8 cellular contexts compared by ENCODE assay signal in the genomic region with DNA sequence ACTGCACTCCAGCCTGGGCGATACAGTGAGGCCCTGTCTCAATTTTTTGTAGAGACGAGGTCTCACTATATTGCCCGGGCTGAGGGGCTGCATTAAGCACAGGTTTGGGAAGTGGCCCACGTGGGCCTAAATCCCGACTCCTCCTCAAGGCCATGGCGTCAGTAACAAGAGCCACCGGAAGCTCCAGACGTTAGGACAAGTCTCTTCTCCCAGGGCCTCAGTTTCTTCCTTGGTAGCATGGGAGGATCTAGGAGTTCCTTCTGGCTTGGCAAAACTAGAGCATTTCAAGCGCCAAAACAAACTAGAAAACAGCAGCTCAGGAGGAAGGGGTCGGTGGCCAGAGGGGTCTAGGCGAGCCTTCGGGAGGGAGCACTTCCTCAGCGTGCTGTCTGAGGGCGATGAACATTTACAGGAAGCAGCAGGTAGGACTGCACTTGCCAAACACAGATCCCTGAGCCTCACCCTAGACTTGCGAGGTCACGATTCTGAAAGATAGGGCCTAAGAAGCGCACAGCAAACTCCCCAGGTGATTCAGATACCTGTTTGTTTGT. TPM values are rescaled to one million over a fixed set of nuclear protein-coding genes. Genes with fewer than 3 reads are reported as not detected.
A peak's percentile ranks its signal among the peaks of the same experiment; 100 is the strongest.
DNase-seq lines count a peak whose midpoint lies in the region; ATAC-seq and TF ChIP-seq lines count a peak whose summit lies in the region.

No MANE protein-coding gene starts in this region.

- peaks cover 83% of the 10 kb centered on the region for H3K36me3 Mint-ChIP-seq in CD4-positive, alpha-beta T cell (ENCODE audit: low read depth)

- H3K27ac ChIP-seq in CD4-positive, alpha-beta T cell (ENCODE audit: low read depth, low read length) = peak overlapping the region; percentile 89
- H3K27ac ChIP-seq in cingulate gyrus (ENCODE audit: low read depth, low read length) = peak overlapping the region; percentile 91
- peak overlapping the region; percentile 90 for H3K27ac ChIP-seq in muscle layer of colon (ENCODE audit: low read depth, low read length)

- H3K4me3 ChIP-seq in muscle layer of colon (ENCODE audit: low read depth in 1 of 2, low read length in 2 of 2) = peak overlapping the region; percentile 69 to 99

- H3K9ac ChIP-seq in muscle layer of colon (ENCODE audit: low read length) = peak overlapping the region; percentile 87

- H3K4me1 Mint-ChIP-seq in CD4-positive, alpha-beta T cell (ENCODE audit: low read depth) = peaks cover 58% of the 10 kb centered on the region

- peaks cover 70% of the 10 kb centered on the region for H3K36me3 ChIP-seq in muscle layer of colon (ENCODE audit: insufficient read depth, low read length)

- intact Hi-C loops in CD4-positive, alpha-beta T cell (cut with DNase I, micrococcal nuclease) = loop anchor here (1.0 to 5.0 kb wide), 5 partner anchors 25 to 250 kb away; a partner anchor contains a TSS

- POLR2A ChIA-PET in CD4-positive, alpha-beta T cell (lab: Charles Lee) = interaction anchor here (1.0 to 4.6 kb wide), 8 partner anchors 8 to 205 kb away, joined by 4 to 94 read pairs (median 7); a partner anchor contains a TSS

- no peaks in the 10 kb centered on the region for H3K27me3 Mint-ChIP-seq in CD4-positive, alpha-beta T cell

- H3K4me1 ChIP-seq in muscle layer of colon (ENCODE audit: insufficient read depth, low read length) = peaks cover 18% of the 10 kb centered on the region

- H3K9me3 Mint-ChIP-seq in CD4-positive, alpha-beta T cell = no peaks in the 10 kb centered on the region

- H3K4me3 Mint-ChIP-seq in CD4-positive, alpha-beta T cell = peak overlapping the region; percentile 99

- peak in 2 of 10 experiments; percentile 14 to 36 for DNase-seq in CD4-positive, alpha-beta T cell
- DNase-seq in NCI-H2227 treated with DMSO at 0.1 percent for 48 hours (lab: John Stamatoyannopoulos, UW) = peak; percentile 26
- no peak for DNase-seq in H4 (ENCODE audit: low spot score)

- H3K27me3 ChIP-seq in CD4-positive, alpha-beta T cell (ENCODE audit: control insufficient read depth, insufficient read depth, low read length) = no peaks in the 10 kb centered on the region
- no peaks in the 10 kb centered on the region for H3K27me3 ChIP-seq in muscle layer of colon (ENCODE audit: control insufficient read depth in 1 of 2, insufficient read depth in 2 of 2, low read length in 2 of 2)

- H3K27ac Mint-ChIP-seq in CD4-positive, alpha-beta T cell = peak overlapping the region; percentile 99

- peak; percentile 57 for ATAC-seq in CD4-positive, alpha-beta T cell (ENCODE audit: poor library complexity)
- peak; percentile 14 for ATAC-seq in GM21447 (IDR thresholded peaks at IDR 0.05; ENCODE audit: unreplicated experiment)
- ATAC-seq in GM18858 (IDR thresholded peaks at IDR 0.05; ENCODE audit: unreplicated experiment) = no peak
- no peak for ATAC-seq in HG03095 (IDR thresholded peaks at IDR 0.05; ENCODE audit: unreplicated experiment)

- CTCF ChIA-PET in CD4-positive, alpha-beta T cell (lab: Charles Lee) = interaction anchor here (0.8 to 4.4 kb wide), 18 partner anchors 8 to 1312 kb away, joined by 3 to 107 read pairs (median 8); a partner anchor contains a TSS

- no peaks in the 10 kb centered on the region for H3K9me3 ChIP-seq in CD4-positive, alpha-beta T cell (ENCODE audit: control insufficient read depth, low read length)
- no peaks in the 10 kb centered on the region for H3K9me3 ChIP-seq in muscle layer of colon (ENCODE audit: low read length)

- no peak for TF ChIP-seq CTCF in CD4-positive, alpha-beta T cell (IDR thresholded peaks at IDR 0.05)

RNA-seq across cellular contexts. Expression of a gene that starts 0.5 kb away (rescaled TPM):
- 10 to 100 TPM; 23.8 to 24.1 TPM for total RNA-seq in CD4-positive, alpha-beta T cell
- total RNA-seq in H4 (2014; rRNA removed; shearing (Covaris generic)) = 55.8 and 70.0 TPM in 2 replicates

RNA-seq across cellular contexts. Expression of a gene that starts 7.6 kb away (rescaled TPM):
- 1,000 to 10,000 TPM; 4,558 to 4,627 TPM for total RNA-seq in CD4-positive, alpha-beta T cell
- total RNA-seq in H4 (2014; rRNA removed; shearing (Covaris generic)) = 5,755 and 6,049 TPM in 2 replicates

RNA-seq across cellular contexts. Expression of a gene that starts 8.1 kb away (rescaled TPM):
- 1 to 10 TPM; 6.8 to 7.2 TPM for total RNA-seq in CD4-positive, alpha-beta T cell
- 23.7 and 30.9 TPM in 2 replicates for total RNA-seq in H4 (2014; rRNA removed; shearing (Covaris generic))

Comparison
In these comparisons a context has a peak if more than half of its experiments do, and no peak if none do; other contexts are left out.
1. ATAC-seq: peak in CD4-positive, alpha-beta T cell (single experiment) and GM21447 (single experiment); none in GM18858 (single experiment) and HG03095 (single experiment).
2. Peak in every context shown above with its lines, with median percentiles within 50 percentile points of each other: H3K27ac ChIP-seq.